ENCODE assay signal across 21 cellular contexts in genomic region chr4:183716302-183716701, GRCh38. TPM values are rescaled to one million over a fixed set of nuclear protein-coding genes. Genes with fewer than 3 reads are reported as not detected.
DNase-seq lines count a peak whose midpoint lies in the region; FAIRE-seq and TF ChIP-seq lines count a peak whose summit lies in the region.
"Had no signal": no experiment of that assay in that cellular context is flagged by ENCODE, and none has a peak within 500 bp of the region (broad histone marks: within the 10 kb centered on the region; RNA-seq: fewer than 3 reads in every experiment).

No MANE protein-coding gene starts in this region.

- intact Hi-C loops in thyroid gland (cut with DNase I), result no loop called here
- intact Hi-C loops in kidney (cut with DNase I), result no loop called here

- H3K4me1 ChIP-seq in thyroid gland (no peaks in the 10 kb centered on the region), kidney (ENCODE audit: control insufficient read depth in 1 of 2, insufficient read depth in 1 of 2, low read depth in 1 of 2, low read length in 2 of 2) (no peaks in the 10 kb centered on the region)
- H3K4me1 ChIP-seq: A549, BLaER1 had no signal

- no peak overlapping the region for H3K4me3 ChIP-seq in thyroid gland (replicated peaks in 1 of 3)
- no peak overlapping the region for H3K4me3 ChIP-seq in kidney (ENCODE audit: low read length in 2 of 2)
- H3K4me3 ChIP-seq: A549, BLaER1, GM12878, GM23338 had no signal

- TF ChIP-seq POLR2A in thyroid gland (IDR thresholded peaks at IDR 0.05) (no peak), GM12892 (IDR thresholded peaks at IDR 0.05; ENCODE audit: low read depth, low read length) (no peak)

- H3K9me3 ChIP-seq in thyroid gland, result no peaks in the 10 kb centered on the region
- no peaks in the 10 kb centered on the region for H3K9me3 ChIP-seq in kidney (ENCODE audit: control insufficient read depth in 1 of 2, low read length in 2 of 2)
- H3K9me3 ChIP-seq: A549 had no signal

- no peaks in the 10 kb centered on the region for H3K27me3 ChIP-seq in thyroid gland
- H3K27me3 ChIP-seq: BLaER1 had no signal

- DNase-seq in COLO829 (ENCODE audit: low spot score) (peak; percentile 22), foreskin melanocyte (peak; percentile 25), left kidney (ENCODE audit: low read depth, low spot score) (peak; percentile 31), thyroid gland (peak; percentile 56 to 61), kidney (no peak), GM12892 (ENCODE audit: insufficient read length) (no peak), nucleus accumbens (lab: John Stamatoyannopoulos, UW) (no peak)
- DNase-seq: Calu3; CD4-positive, alpha-beta memory T cell; DMS 273 treated with DMSO at 0.1 percent for 48 hours; DMS53; DND-41; EL; HCEC 1CT had no signal

- 32 to 39% methylated on average over 4 of the region's 4 CpGs for WGBS in thyroid gland, 2 donors

- no peak for TF ChIP-seq CTCF in thyroid gland (IDR thresholded peaks at IDR 0.05)
- no peak for TF ChIP-seq CTCF in kidney (IDR thresholded peaks at IDR 0.05; ENCODE audit: borderline replicate concordance, extremely low read depth, insufficient read depth)

- no peak overlapping the region for H3K9ac ChIP-seq in kidney (ENCODE audit: low read length in 2 of 2)
- H3K9ac ChIP-seq: BLaER1 had no signal

- peak overlapping the region; percentile 15 to 69 (median 30) for H3K27ac ChIP-seq in thyroid gland
- H3K27ac ChIP-seq in kidney (ENCODE audit: low read depth in 2 of 2, low read length in 2 of 2), result no peak overlapping the region
- H3K27ac ChIP-seq: 22Rv1, A549, BLaER1, HL-60 had no signal

- FAIRE-seq in kidney (lab: Jason Lieb, UNC), result no peak
- FAIRE-seq in GM12892 (lab: Jason Lieb, UNC), result no peak
- FAIRE-seq: A549, GM12878, H54 had no signal

- H3K36me3 ChIP-seq in thyroid gland (peaks cover 5 to 10% of the 10 kb centered on the region in 2 donors), kidney (ENCODE audit: control insufficient read depth in 1 of 2, insufficient read depth in 2 of 2, low read length in 2 of 2) (peaks cover 6 to 9% of the 10 kb centered on the region in 2 donors)

RNA-seq across cellular contexts. Expression of gene TRAPPC11, which starts 57.2 kb away (rescaled TPM):
- total RNA-seq in thyroid gland (10 to 100 TPM; 34.6 to 84.1 (median 41.8) TPM), kidney (43.1 TPM)
- polyA plus RNA-seq in kidney (ENCODE audit: insufficient read depth, low read depth, low replicate concordance), result 13.8 TPM
- 20.8 TPM for polyA plus RNA-seq in GM12892 (2012; ENCODE audit: missing spikeins)

RNA-seq across cellular contexts. Expression of gene RWDD4, which starts 57.3 kb away (rescaled TPM):
- total RNA-seq in thyroid gland (10 to 100 TPM; 33.3 to 43.5 (median 41.5) TPM), kidney (17.7 TPM)
- 19.1 TPM for polyA plus RNA-seq in kidney (ENCODE audit: insufficient read depth, low read depth, low replicate concordance)
- polyA plus RNA-seq in GM12892 (2012; ENCODE audit: missing spikeins), result 19.4 TPM

Comparison
In these comparisons a context has a peak if more than half of its experiments do, and no peak if none do; other contexts are left out.
1. DNase-seq: peak in COLO829 (single experiment), foreskin melanocyte (single experiment), left kidney (single experiment) and thyroid gland (2 of 2); none in kidney (single experiment), GM12892 (single experiment) and nucleus accumbens (0 of 56).
2. H3K27ac ChIP-seq: peak in thyroid gland (3 of 3); none in kidney (0 of 2).